12 cellular contexts compared by ENCODE assay signal in the genomic region with DNA sequence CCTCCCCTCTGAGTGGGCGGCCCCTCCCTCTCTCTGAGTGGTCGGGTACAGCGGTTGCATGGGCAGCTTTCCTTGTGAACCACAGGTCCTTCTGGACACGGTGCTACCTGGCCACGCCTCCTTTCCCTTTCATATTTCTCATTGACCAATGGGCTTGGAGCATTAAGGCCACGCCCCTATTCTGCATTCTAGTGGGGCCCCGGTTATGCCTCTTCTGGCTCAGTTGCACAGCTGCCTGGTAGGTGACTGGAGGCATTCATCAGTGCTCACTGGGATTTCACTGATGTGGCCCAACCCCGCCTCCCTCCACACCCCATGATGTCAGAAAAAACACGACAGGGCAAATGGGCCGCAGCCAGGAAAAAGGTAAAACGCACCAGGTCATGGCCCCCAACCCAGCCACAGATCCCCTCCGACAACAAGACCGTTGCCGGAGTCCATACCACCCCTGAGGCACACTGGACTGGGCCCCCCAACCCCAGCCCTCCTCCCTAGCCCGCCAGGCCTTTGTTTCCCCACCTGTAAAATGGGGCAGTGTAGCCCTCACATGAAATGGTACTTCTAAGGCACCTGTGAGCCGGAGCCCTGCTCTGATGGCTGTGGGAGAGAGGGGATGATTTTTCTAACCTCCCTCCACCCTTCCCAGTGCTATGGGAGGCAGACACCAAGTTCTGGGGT. TPM values are rescaled to one million over a fixed set of nuclear protein-coding genes. Genes with fewer than 3 reads are reported as not detected.
DNase-seq lines count a peak whose midpoint lies in the region; TF ChIP-seq lines count a peak whose summit lies in the region.
"Had no signal": no experiment of that assay in that cellular context is flagged by ENCODE, and none has a peak within 500 bp of the region (broad histone marks: within the 10 kb centered on the region; RNA-seq: fewer than 3 reads in every experiment).

No MANE protein-coding gene starts in this region.

- no TSS peak for BruUV-seq in Caco-2 (replicated peaks; lab: Mats Ljungman, UMichigan)

- CTCF ChIA-PET in Caco-2 (lab: Charles Lee), result interaction anchor here (0.9 kb wide), 1 partner anchor 11 kb away, joined by 4 read pairs; no protein-coding TSS in a partner anchor

- TF ChIP-seq POLR2A in NB4 (IDR thresholded peaks at IDR 0.05; ENCODE audit: extremely low read depth, insufficient read length), result no peak

- H3K4me3 ChIP-seq in Caco-2 (ENCODE audit: low read depth, low read length) (no peak overlapping the region), NB4 (ENCODE audit: low read depth, low read length) (no peak overlapping the region)

- peaks cover 7% of the 10 kb centered on the region for H3K4me1 Mint-ChIP-seq in Caco-2 (ENCODE audit: low read depth, unreplicated experiment)

- H3K4me1 ChIP-seq in Caco-2, result peaks cover 4% of the 10 kb centered on the region; the same call in 1 of the 2 replicates

- no peak overlapping the region for H3K4me3 Mint-ChIP-seq in Caco-2 (ENCODE audit: unreplicated experiment)
- H3K4me3 Mint-ChIP-seq: naive thymus-derived CD4-positive, alpha-beta T cell had no signal

- intact Hi-C loops in Caco-2 (cut with micrococcal nuclease; ENCODE audit: unreplicated experiment) (loop anchor here (5.0 kb wide), 1 partner anchor 595 kb away; no protein-coding TSS in a partner anchor), posterior cingulate gyrus (cut with DNase I) (no loop called here)

- no peak for TF ChIP-seq CTCF in Caco-2 (IDR thresholded peaks at IDR 0.05; ENCODE audit: insufficient read depth in 1 of 2, low read depth in 1 of 2, low read length in 1 of 2, severe bottlenecking in 1 of 2, unreplicated experiment in 1 of 2)
- TF ChIP-seq CTCF in NB4 (IDR thresholded peaks at IDR 0.05; ENCODE audit: low read depth, low read length), result no peak

- POLR2A ChIA-PET in Caco-2 (lab: Charles Lee), result no interaction called here

- peak; percentile 46 for DNase-seq in A172 (ENCODE audit: low spot score)
- DNase-seq in Caco-2, result peak; percentile 58 to 74
- DNase-seq in NB4 (ENCODE audit: low read depth), result peak; percentile 50
- peak; percentile 32 for DNase-seq in amniotic epithelial cell (ENCODE audit: low read depth)
- no peak for DNase-seq in posterior cingulate gyrus
- DNase-seq in hypothalamus (lab: John Stamatoyannopoulos, UW), result no peak
- DNase-seq in SKM-1 treated with dmso at 0.1 percent for 144 hours (lab: John Stamatoyannopoulos, UW; ENCODE audit: unreplicated experiment), result no peak
- no peak for DNase-seq in activated CD4-positive, CD25-positive, alpha-beta regulatory T cell treated with anti-CD3 and anti-CD28 coated beads, Interleukin-2, amount 50 U/mL, for 72 hours
- DNase-seq: naive thymus-derived CD4-positive, alpha-beta T cell; NCI-H510A treated with DMSO at 0.1 percent for 48 hours had no signal

- H3K9me3 Mint-ChIP-seq in Caco-2 (ENCODE audit: unreplicated experiment), result no peaks in the 10 kb centered on the region
- H3K9me3 Mint-ChIP-seq: activated T-helper 2 cell treated with anti-CD3 and anti-CD28 coated beads, Interferon-gamma antibody, Interleukin-2, Interleukin-4, amounts not matched to agents 10 μg/mL and 5 μg/mL and 100 μg/mL, durations not matched to agents 14 hours and 24 hours and 36 hours; naive thymus-derived CD4-positive, alpha-beta T cell had no signal

- no peak overlapping the region for H3K27ac Mint-ChIP-seq in Caco-2 (ENCODE audit: unreplicated experiment)
- H3K27ac Mint-ChIP-seq: activated T-helper 2 cell treated with anti-CD3 and anti-CD28 coated beads, Interferon-gamma antibody, Interleukin-2, Interleukin-4, amounts not matched to agents 10 μg/mL and 5 μg/mL and 100 μg/mL, durations not matched to agents 14 hours and 24 hours and 36 hours; naive thymus-derived CD4-positive, alpha-beta T cell had no signal

- no peaks in the 10 kb centered on the region for H3K36me3 Mint-ChIP-seq in Caco-2 (ENCODE audit: insufficient read depth, unreplicated experiment)
- H3K36me3 Mint-ChIP-seq: naive thymus-derived CD4-positive, alpha-beta T cell had no signal

- no peaks in the 10 kb centered on the region for H3K27me3 ChIP-seq in Caco-2 (replicated peaks; ENCODE audit: control insufficient read depth, insufficient read depth, low read length)

- H3K36me3 ChIP-seq in Caco-2 (ENCODE audit: control insufficient read depth, insufficient read depth, low read length), result no peaks in the 10 kb centered on the region

- no peaks in the 10 kb centered on the region for H3K27me3 Mint-ChIP-seq in Caco-2 (ENCODE audit: insufficient read depth, unreplicated experiment)

- H3K9me3 ChIP-seq in Caco-2, result no peaks in the 10 kb centered on the region

RNA-seq across cellular contexts. Expression of gene NGRN, which starts 26.3 kb away (rescaled TPM):
- 82.9 and 90.4 TPM in 2 replicates for total RNA-seq in A172 (2014; rRNA removed; shearing (Covaris generic))
- 93.6 and 101 TPM in 2 replicates for total RNA-seq in Caco-2 (2022)

RNA-seq across cellular contexts. Expression of gene TTLL13, which starts 42.5 kb away (rescaled TPM):
- not detected in 2 replicates for total RNA-seq in A172 (2014; rRNA removed; shearing (Covaris generic))
- 0.43 TPM in 1 of 2 replicates, not detected in the other for total RNA-seq in Caco-2 (2022)
- total RNA-seq: epithelial cell of proximal tubule had no signal

RNA-seq across cellular contexts. Expression of gene GDPGP1, which starts 57.8 kb away (rescaled TPM):
- total RNA-seq in A172 (2014; rRNA removed; shearing (Covaris generic)), result 4.8 and 5.7 TPM in 2 replicates
- 5.1 and 5.7 TPM in 2 replicates for total RNA-seq in Caco-2 (2022)

RNA-seq across cellular contexts. Expression of gene CIB1, which starts 58.1 kb away (rescaled TPM):
- 35.1 and 52.7 TPM in 2 replicates for total RNA-seq in A172 (2014; rRNA removed; shearing (Covaris generic))
- 37.7 and 44.5 TPM in 2 replicates for total RNA-seq in Caco-2 (2022)

Comparison
In these comparisons a context has a peak if more than half of its experiments do, and no peak if none do; other contexts are left out.
1. DNase-seq: peak in A172 (single experiment), Caco-2 (2 of 2), NB4 (single experiment) and amniotic epithelial cell (single experiment); none in posterior cingulate gyrus (0 of 10), hypothalamus (0 of 51), SKM-1 treated with dmso at 0.1 percent for 144 hours (single experiment) and activated CD4-positive, CD25-positive, alpha-beta regulatory T cell treated with anti-CD3 and anti-CD28 coated beads, Interleukin-2, amount 50 U/mL, for 72 hours (single experiment).